In the genomic region with DNA sequence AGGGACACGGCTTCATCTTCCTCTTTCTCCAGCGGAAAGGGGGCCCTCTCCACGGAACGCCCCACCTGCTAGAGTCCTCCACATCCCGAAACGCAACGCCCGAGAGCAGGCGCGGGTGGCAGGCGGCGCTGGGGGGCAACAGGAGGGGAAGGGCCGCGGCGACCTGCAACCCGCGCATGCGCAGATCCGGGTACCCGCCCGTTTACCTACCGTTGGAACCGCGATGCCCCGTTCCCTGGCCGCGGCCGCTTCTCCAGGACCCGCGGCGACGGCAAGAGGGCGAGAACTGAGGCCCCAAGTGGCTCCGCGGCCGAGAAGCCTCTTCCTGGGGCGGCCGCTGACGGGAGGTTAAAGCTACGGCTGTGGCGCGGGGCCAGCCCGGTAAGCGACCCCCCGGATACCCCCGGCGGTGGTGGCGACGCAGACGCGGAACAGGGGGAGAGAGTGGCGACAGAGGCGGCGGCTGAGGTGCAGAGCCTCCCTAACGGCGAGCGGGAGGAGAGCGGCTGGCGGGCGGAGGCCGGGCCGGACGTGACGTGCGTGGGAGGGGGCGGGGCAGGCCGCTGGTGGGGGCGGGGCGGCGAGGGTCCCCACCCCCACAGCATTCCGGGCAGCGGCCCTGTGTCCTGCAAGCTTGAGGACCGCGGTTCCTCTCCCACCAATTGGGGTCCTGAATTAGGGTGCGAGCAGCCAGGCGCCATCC, we compare ENCODE assay signal across 8 cellular contexts. TPM values are rescaled to one million over a fixed set of nuclear protein-coding genes. Genes with fewer than 3 reads are reported as not detected.
A peak's percentile ranks its signal among the peaks of the same experiment; 100 is the strongest.
DNase-seq lines count a peak whose midpoint lies in the region; ATAC-seq and TF ChIP-seq lines count a peak whose summit lies in the region.

Gene FAM13B, minus strand, starts transcription at position 508 of the 703 bp plus-strand sequence. CDS start 13,968 bp downstream, outside the sequence.

- H3K4me3 Mint-ChIP-seq in central memory CD8-positive, alpha-beta T cell = peak within 1 kb of the TSS; percentile 97

- peak within 1 kb of the TSS; percentile 93 for H2AFZ ChIP-seq in ACC112 (ENCODE audit: low read length, unreplicated experiment)

- H3K27ac Mint-ChIP-seq in central memory CD8-positive, alpha-beta T cell (ENCODE audit: low read depth) = peak within 1 kb of the TSS; percentile 95

- peak; percentile 71 for DNase-seq in NCI-H226
- peak; percentile 72 to 74 for DNase-seq in central memory CD8-positive, alpha-beta T cell (ENCODE audit: low spot score in 2 of 2)
- no peak for DNase-seq in kidney epithelial cell (ENCODE audit: low read depth)
- peak; percentile 64 to 73 (median 68) for DNase-seq in stimulated activated CD4-positive, alpha-beta T cell treated with anti-CD3 and anti-CD28 coated beads, Interleukin-1b, Interleukin-23, amount 100 ng/mL, for 24 hours (ENCODE audit: low read depth in 4 of 4, low spot score in 1 of 4)

- H3K9me3 Mint-ChIP-seq in central memory CD8-positive, alpha-beta T cell = no peaks in the 10 kb centered on the region

- peaks cover 27% of the 10 kb centered on the region for H3K4me1 ChIP-seq in ACC112 (ENCODE audit: control insufficient read depth, insufficient read depth, low read length, unreplicated experiment)

- H3K79me2 ChIP-seq in ACC112 (ENCODE audit: control insufficient read depth, insufficient read depth, low read length, unreplicated experiment) = peaks cover 46% of the 10 kb centered on the region

- H3K27me3 Mint-ChIP-seq in central memory CD8-positive, alpha-beta T cell = no peaks in the 10 kb centered on the region

- H3K27ac ChIP-seq in ACC112 (ENCODE audit: low read depth, low read length) = peak within 1 kb of the TSS; percentile 92

- H3K4me3 ChIP-seq in ACC112 (ENCODE audit: low read depth, low read length) (peak within 1 kb of the TSS; percentile 93), kidney epithelial cell (ENCODE audit: low read depth, low read length) (peak within 1 kb of the TSS; percentile 95)

- H3K4me1 Mint-ChIP-seq in central memory CD8-positive, alpha-beta T cell = peaks cover 46% of the 10 kb centered on the region

- peaks cover 19% of the 10 kb centered on the region for H3K36me3 Mint-ChIP-seq in central memory CD8-positive, alpha-beta T cell (ENCODE audit: insufficient read depth)

- H3K27me3 ChIP-seq in ACC112 (ENCODE audit: insufficient read depth, low read length) = no peaks in the 10 kb centered on the region
- H3K27me3 ChIP-seq in kidney epithelial cell (ENCODE audit: control insufficient read depth, insufficient read depth, low read length) = no peaks in the 10 kb centered on the region

- ATAC-seq in GM18867 (IDR thresholded peaks at IDR 0.05; ENCODE audit: unreplicated experiment) = peak; percentile 55
- ATAC-seq in HG03103 (IDR thresholded peaks at IDR 0.05; ENCODE audit: low read depth, unreplicated experiment) = peak; percentile 44
- peak; percentile 78 to 82 for ATAC-seq in activated CD4-positive, CD25-positive, alpha-beta regulatory T cell treated with anti-CD3 and anti-CD28 coated beads, Interleukin-2, amount 50 U/mL, for 24 hours
- peak; percentile 84 for ATAC-seq in central memory CD8-positive, alpha-beta T cell (replicated peaks; ENCODE audit: extremely low read depth, poor library complexity, severe bottlenecking)

- H3K36me3 ChIP-seq in ACC112 (ENCODE audit: insufficient read depth, low read length) = no peaks in the 10 kb centered on the region
- H3K36me3 ChIP-seq in kidney epithelial cell (ENCODE audit: control insufficient read depth, insufficient read depth, low read length) = no peaks in the 10 kb centered on the region

- no peak for TF ChIP-seq CTCF in kidney epithelial cell (IDR thresholded peaks at IDR 0.05; ENCODE audit: insufficient read depth, low read length, poor library complexity, severe bottlenecking)

RNA-seq across cellular contexts. Expression of gene FAM13B, which starts in this region (rescaled TPM):
- 12.6 and 14.4 TPM in 2 replicates for total RNA-seq in kidney epithelial cell
